ENCODE assay signal across 1 cellular context in genomic region chr5:141003791-141004601, GRCh38.
TF ChIP-seq lines count a peak whose summit lies in the region.

No MANE protein-coding gene starts in this region.

TF ChIP-seq in WTC11, 78 proteins besides CTCF, POLR2A, EP300 and RAD21 (continued from another document):
- TF ChIP-seq ARID4B (CRISPR knock-in tag; IDR thresholded peaks at IDR 0.05; ENCODE audit: borderline replicate concordance): no peak
- peak; percentile 68 for TF ChIP-seq USF2 (CRISPR knock-in tag; IDR thresholded peaks at IDR 0.05)
- 0 out of 2 replicates have a peak, but pooled peaks have one; percentile 31 for TF ChIP-seq ZBTB43 (CRISPR knock-in tag; IDR thresholded peaks at IDR 0.05)
- peak; percentile 54; the same call in 1 of the 2 replicates for TF ChIP-seq USF1 (CRISPR knock-in tag; IDR thresholded peaks at IDR 0.05)
- TF ChIP-seq FOXK1 (CRISPR knock-in tag; IDR thresholded peaks at IDR 0.05): peak; percentile 54; the same call in 1 of the 2 replicates
- 0 out of 2 replicates have a peak, but pooled peaks have one; percentile 45 for TF ChIP-seq AFF4 (CRISPR knock-in tag; IDR thresholded peaks at IDR 0.05; ENCODE audit: borderline replicate concordance)
- 0 out of 2 replicates have a peak, but pooled peaks have one; percentile 50 for TF ChIP-seq ZNF232 (CRISPR knock-in tag; IDR thresholded peaks at IDR 0.05)
- peak; percentile 86; the same call in 1 of the 2 replicates for TF ChIP-seq TEAD1 (CRISPR knock-in tag; IDR thresholded peaks at IDR 0.05)
- no peak for TF ChIP-seq ZNF512 (CRISPR knock-in tag; IDR thresholded peaks at IDR 0.05; ENCODE audit: borderline replicate concordance)
